In the genomic region with DNA sequence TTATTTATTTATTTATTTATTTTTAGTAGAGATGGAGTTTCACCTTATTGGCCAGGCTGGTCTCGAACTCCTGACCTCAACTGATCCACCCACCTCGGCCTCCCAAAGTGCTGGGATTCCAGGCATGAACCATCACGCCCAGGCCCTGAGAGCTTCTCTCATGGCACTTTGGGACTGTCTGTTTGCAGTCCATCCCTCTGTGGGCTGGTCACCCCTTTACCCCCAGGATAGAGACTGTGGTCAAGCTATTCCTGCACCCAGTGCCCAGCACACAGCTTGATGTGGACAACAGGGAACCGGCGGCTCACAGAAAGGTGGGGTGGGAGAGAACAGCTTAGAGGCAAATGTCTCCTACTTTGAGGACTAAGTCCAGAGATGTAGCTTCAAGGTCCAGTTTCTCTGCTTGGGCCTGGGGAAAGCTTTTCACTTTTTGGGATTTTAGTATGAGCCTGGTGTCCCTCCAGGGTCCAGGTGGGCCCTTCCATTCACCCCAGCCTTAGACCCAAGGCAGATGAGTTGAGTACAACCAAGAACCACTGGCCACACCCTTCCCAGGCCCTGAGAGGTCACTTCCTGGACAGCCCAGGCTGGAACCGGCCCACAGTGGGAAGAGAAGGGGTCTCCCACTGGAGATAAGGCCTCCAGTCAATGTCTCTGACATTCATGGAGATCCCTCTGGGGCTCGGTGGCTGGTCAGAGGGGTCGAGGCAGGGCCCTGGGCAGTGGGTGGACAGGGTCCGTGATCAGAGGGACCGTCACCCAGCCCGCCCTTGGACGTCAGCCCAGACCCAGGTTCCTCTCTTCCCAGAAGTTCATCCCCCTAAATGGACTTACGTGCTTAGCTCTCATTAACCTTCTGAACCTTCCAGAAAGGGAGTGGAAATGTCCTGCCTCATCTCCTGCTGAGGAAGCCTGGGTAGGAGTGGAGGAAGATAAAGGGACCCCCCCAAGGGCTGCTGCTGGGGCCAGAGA, we compare ENCODE assay signal across 7 cellular contexts. TPM values are rescaled to one million over a fixed set of nuclear protein-coding genes. Genes with fewer than 3 reads are reported as not detected.
"Had no signal": no experiment of that assay in that cellular context is flagged by ENCODE, and none has a peak within 500 bp of the region (broad histone marks: within the 10 kb centered on the region; RNA-seq: fewer than 3 reads in every experiment).

No MANE protein-coding gene starts in this region.

RNA-seq across cellular contexts. Expression of a gene that starts 22.9 kb away (rescaled TPM):
- total RNA-seq: activated naive CD8-positive, alpha-beta T cell treated with anti-CD3 and anti-CD28 coated beads for 36 hours; activated T-cell treated with anti-CD3 and anti-CD28 coated beads, Interleukin-2, amount 50 U/mL, for 4 hours; ascending aorta; breast epithelium; M059J; PC-3; Peyer's patch had no signal
